Comparison of ENCODE assay signal across 1 cellular context in the genomic region with DNA sequence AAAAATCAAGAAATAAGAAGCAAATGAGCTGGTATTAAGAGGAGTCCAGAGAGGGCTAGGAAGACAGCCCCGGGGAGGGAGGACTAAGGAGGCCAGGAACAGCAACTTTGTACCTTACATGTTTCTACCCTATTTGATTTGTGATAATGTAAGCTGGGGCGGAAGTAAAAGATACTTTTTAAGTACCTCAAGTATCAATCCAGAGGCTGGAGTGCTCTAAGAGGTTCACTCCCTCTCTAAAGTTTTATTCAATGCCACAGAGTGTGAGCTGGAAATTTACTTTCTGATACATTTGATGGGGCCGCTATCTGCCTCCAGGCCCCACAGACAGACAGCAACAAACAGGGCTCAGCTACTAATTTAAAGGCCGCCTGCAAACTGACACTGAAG.
TF ChIP-seq lines count a peak whose summit lies in the region.

No MANE protein-coding gene starts in this region.

TF ChIP-seq in HepG2, 621 proteins besides CTCF, POLR2A, EP300 and RAD21 (continued from another document):
- no peak for TF ChIP-seq ZNF205 (CRISPR knock-in tag; IDR thresholded peaks at IDR 0.05)
- TF ChIP-seq ZNF619 (CRISPR knock-in tag; IDR thresholded peaks at IDR 0.05) = no peak
- TF ChIP-seq PHF8 (CRISPR knock-in tag; IDR thresholded peaks at IDR 0.05) = no peak
- no peak for TF ChIP-seq ATF7 (IDR thresholded peaks at IDR 0.05)
- TF ChIP-seq ATF7 (CRISPR knock-in tag; IDR thresholded peaks at IDR 0.05) = no peak
- TF ChIP-seq ZNF251 (CRISPR knock-in tag; IDR thresholded peaks at IDR 0.05) = no peak
- no peak for TF ChIP-seq ZNF569 (CRISPR knock-in tag; IDR thresholded peaks at IDR 0.05; ENCODE audit: borderline replicate concordance)
- TF ChIP-seq TCF7 (IDR thresholded peaks at IDR 0.05; ENCODE audit: low read depth) = no peak
- TF ChIP-seq, protein P1, sequence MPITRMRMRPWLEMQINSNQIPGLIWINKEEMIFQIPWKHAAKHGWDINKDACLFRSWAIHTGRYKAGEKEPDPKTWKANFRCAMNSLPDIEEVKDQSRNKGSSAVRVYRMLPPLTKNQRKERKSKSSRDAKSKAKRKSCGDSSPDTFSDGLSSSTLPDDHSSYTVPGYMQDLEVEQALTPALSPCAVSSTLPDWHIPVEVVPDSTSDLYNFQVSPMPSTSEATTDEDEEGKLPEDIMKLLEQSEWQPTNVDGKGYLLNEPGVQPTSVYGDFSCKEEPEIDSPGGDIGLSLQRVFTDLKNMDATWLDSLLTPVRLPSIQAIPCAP (CRISPR knock-in tag; IDR thresholded peaks at IDR 0.05; ENCODE audit: low read depth) = no peak
- TF ChIP-seq BCL6 (CRISPR knock-in tag; IDR thresholded peaks at IDR 0.05) = no peak
